10 cellular contexts compared by ENCODE assay signal in genomic region chr6:112877134-112878100, GRCh38.
DNase-seq lines count a peak whose midpoint lies in the region; ATAC-seq and TF ChIP-seq lines count a peak whose summit lies in the region.
"Had no signal": no experiment of that assay in that cellular context is flagged by ENCODE, and none has a peak within 500 bp of the region (broad histone marks: within the 10 kb centered on the region; RNA-seq: fewer than 3 reads in every experiment).

No MANE protein-coding gene starts in this region.

- no peaks in the 10 kb centered on the region for H3K27me3 ChIP-seq in PC-3 (ENCODE audit: low read length)
- no peaks in the 10 kb centered on the region for H3K27me3 ChIP-seq in neural cell (ENCODE audit: insufficient read depth, low read depth, low read length)

- peaks cover 5% of the 10 kb centered on the region for H3K4me1 ChIP-seq in PC-3 (ENCODE audit: insufficient read depth, low read length)

- intact Hi-C loops in PC-3 (cut with micrococcal nuclease) = loop anchor here (5.0 kb wide), 2 partner anchors 415 to 980 kb away; partner anchors contain the start of gene MARCKS
- intact Hi-C loops in activated naive CD4-positive, alpha-beta T cell treated with anti-CD3 and anti-CD28 coated beads for 36 hours (cut with micrococcal nuclease) = loop anchor here (5.0 kb wide), 1 partner anchor 980 kb away; the partner anchor contains the start of gene MARCKS

- H3K9me2 ChIP-seq in PC-3 (replicated peaks; ENCODE audit: low read length) = no peaks in the 10 kb centered on the region
- H3K9me2 ChIP-seq in neural cell (ENCODE audit: insufficient read depth, low read length) = no peaks in the 10 kb centered on the region

- ATAC-seq in PC-3 = peak; percentile 60
- no peak for ATAC-seq in HG02981 (IDR thresholded peaks at IDR 0.05; ENCODE audit: unreplicated experiment)
- no peak for ATAC-seq in GM18870 (IDR thresholded peaks at IDR 0.05; ENCODE audit: unreplicated experiment)

- no peaks in the 10 kb centered on the region for H3K27me3 Mint-ChIP-seq in activated naive CD4-positive, alpha-beta T cell treated with anti-CD3 and anti-CD28 coated beads for 36 hours (ENCODE audit: low read depth)

- no peaks in the 10 kb centered on the region for H3K36me3 Mint-ChIP-seq in activated naive CD4-positive, alpha-beta T cell treated with anti-CD3 and anti-CD28 coated beads for 36 hours (ENCODE audit: low read depth)

- H3K36me3 ChIP-seq in PC-3 (ENCODE audit: low read depth, low read length) = no peaks in the 10 kb centered on the region
- H3K36me3 ChIP-seq in neural cell (ENCODE audit: insufficient read depth, low read length) = no peaks in the 10 kb centered on the region

- H3K4me3 ChIP-seq in PC-3 (ENCODE audit: low read length) (no peak overlapping the region), neural cell (ENCODE audit: low read length) (no peak overlapping the region)

- H3K9me3 ChIP-seq in PC-3 (ENCODE audit: low read length) = no peaks in the 10 kb centered on the region
- H3K9me3 ChIP-seq in neural cell (ENCODE audit: low read length) = no peaks in the 10 kb centered on the region

- H3K27ac Mint-ChIP-seq in activated naive CD4-positive, alpha-beta T cell treated with anti-CD3 and anti-CD28 coated beads for 36 hours = no peak overlapping the region

- H3K79me2 ChIP-seq in PC-3 (ENCODE audit: low read length) = no peaks in the 10 kb centered on the region
- no peaks in the 10 kb centered on the region for H3K79me2 ChIP-seq in neural cell (replicated peaks; ENCODE audit: insufficient read depth, low read length)

- no peak overlapping the region for H3K27ac ChIP-seq in PC-3 (ENCODE audit: low read length)
- H3K27ac ChIP-seq in neural cell (ENCODE audit: low read length) = no peak overlapping the region

- H3K4me3 Mint-ChIP-seq in activated naive CD4-positive, alpha-beta T cell treated with anti-CD3 and anti-CD28 coated beads for 36 hours = no peak overlapping the region

- H3K4me1 Mint-ChIP-seq in activated naive CD4-positive, alpha-beta T cell treated with anti-CD3 and anti-CD28 coated beads for 36 hours (ENCODE audit: low read depth) = no peaks in the 10 kb centered on the region

- H3F3A ChIP-seq in PC-3 (ENCODE audit: low read length, unreplicated experiment) = no peaks in the 10 kb centered on the region
- H3F3A ChIP-seq in neural cell (ENCODE audit: insufficient read depth, low read length, poor library complexity, severe bottlenecking) = no peaks in the 10 kb centered on the region

- no peak for TF ChIP-seq EP300 in neural cell (conservative IDR thresholded peaks at IDR 0.05; ENCODE audit: poor library complexity, severe bottlenecking)

- TF ChIP-seq CTCF in PC-3 (conservative IDR thresholded peaks at IDR 0.05; ENCODE audit: low read depth, low read length) = peak; percentile 54
- peak; percentile 39 for TF ChIP-seq CTCF in neural cell (IDR thresholded peaks at IDR 0.05; ENCODE audit: poor library complexity, severe bottlenecking)

- DNase-seq in Daoy (ENCODE audit: low read depth) = peak; percentile 35
- DNase-seq in PC-3 = peak; percentile 28
- peak; percentile 83 for DNase-seq in fibroblast of gingiva (ENCODE audit: low read depth)
- DNase-seq in NCI-H1694 treated with DMSO at 0.1 percent for 48 hours (lab: John Stamatoyannopoulos, UW) = no peak
- no peak for DNase-seq in activated naive CD4-positive, alpha-beta T cell treated with anti-CD3 and anti-CD28 coated beads for 36 hours
- DNase-seq: activated T-cell treated with anti-CD3 and anti-CD28 coated beads for 4 hours, NCI-H446 treated with DMSO at 0.1 percent for 48 hours had no signal

- H3K9me3 Mint-ChIP-seq in activated naive CD4-positive, alpha-beta T cell treated with anti-CD3 and anti-CD28 coated beads for 36 hours = peaks cover 1% of the 10 kb centered on the region

- no peaks in the 10 kb centered on the region for H4K20me1 ChIP-seq in PC-3 (ENCODE audit: low read length)
- no peaks in the 10 kb centered on the region for H4K20me1 ChIP-seq in neural cell (ENCODE audit: insufficient read depth)

- H2AFZ ChIP-seq in PC-3 (ENCODE audit: low read length) (peak overlapping the region; percentile 64; the same call in 1 of the 2 replicates), neural cell (ENCODE audit: low read depth, low read length) (no peak overlapping the region)

- POLR2A ChIA-PET in PC-3 (lab: Charles Lee; ENCODE audit: unreplicated experiment) = interaction anchor here (0.6 kb wide), 1 partner anchor 43 kb away, joined by 5 read pairs; no protein-coding TSS in a partner anchor

- BruUV-seq in PC-3 (replicated peaks; lab: Mats Ljungman, UMichigan) = no TSS peak

- TF ChIP-seq RAD21 in neural cell (conservative IDR thresholded peaks at IDR 0.05) = peak; percentile 49

- H3K4me2 ChIP-seq in PC-3 (ENCODE audit: low read length) = peak overlapping the region; percentile 16
- no peak overlapping the region for H3K4me2 ChIP-seq in neural cell (ENCODE audit: low read length)

- no peak overlapping the region for H3K9ac ChIP-seq in PC-3 (ENCODE audit: low read length)
- H3K9ac ChIP-seq in neural cell (ENCODE audit: low read length) = no peak overlapping the region

- CTCF ChIA-PET in PC-3 (lab: Charles Lee) = interaction anchor here (0.6 kb wide), 2 partner anchors 24 to 432 kb away, joined by 4 to 7 read pairs; no protein-coding TSS in a partner anchor
- CTCF ChIA-PET in activated naive CD4-positive, alpha-beta T cell treated with anti-CD3 and anti-CD28 coated beads for 36 hours (lab: Charles Lee) = no interaction called here

TF ChIP-seq in neural cell, 6 proteins besides CTCF, POLR2A, EP300 and RAD21:
- TF ChIP-seq SMC3 (conservative IDR thresholded peaks at IDR 0.05; ENCODE audit: poor library complexity) (peak; percentile 44), MXI1 (conservative IDR thresholded peaks at IDR 0.05; ENCODE audit: poor library complexity, severe bottlenecking) (no peak)

Comparison
In these comparisons a context has a peak if more than half of its experiments do, and no peak if none do; other contexts are left out.
1. DNase-seq: peak in Daoy (single experiment), PC-3 (single experiment) and fibroblast of gingiva (single experiment); none in NCI-H1694 treated with DMSO at 0.1 percent for 48 hours (single experiment) and activated naive CD4-positive, alpha-beta T cell treated with anti-CD3 and anti-CD28 coated beads for 36 hours (single experiment).